ENCODE assay signal across 24 cellular contexts in genomic region chr11:18566406-18566805, GRCh38. TPM values are rescaled to one million over a fixed set of nuclear protein-coding genes. Genes with fewer than 3 reads are reported as not detected.
"Had no signal": no experiment of that assay in that cellular context is flagged by ENCODE, and none has a peak within 500 bp of the region (broad histone marks: within the 10 kb centered on the region; RNA-seq: fewer than 3 reads in every experiment).

No MANE protein-coding gene starts in this region.

- H3K4me3 ChIP-seq: coronary artery, gastrocnemius medialis, lung, prostate gland, right lobe of liver, spleen, testis, tibial nerve, upper lobe of right lung, vagina had no signal

- H3K9ac ChIP-seq: parathyroid adenoma had no signal

- H3K4me1 ChIP-seq: gastrocnemius medialis, parathyroid adenoma, prostate gland, right lobe of liver, spleen, testis, tibial nerve, upper lobe of right lung, vagina had no signal

- DNase-seq: effector CD8-positive, alpha-beta T cell; immature natural killer cell; left colon; left ventricle myocardium superior; mesendoderm; naive B cell; occipital lobe; right lobe of liver; spleen; stimulated activated CD4-positive, alpha-beta T cell treated with anti-CD3 and anti-CD28 coated beads, Interleukin-15, amount 100 ng/mL, for 24 hours; stimulated activated CD4-positive, alpha-beta T cell treated with anti-CD3 and anti-CD28 coated beads, Interleukin-1b, Interleukin-23, amount 100 ng/mL, for 48 hours; stimulated activated CD4-positive, alpha-beta T cell treated with anti-CD3 and anti-CD28 coated beads, Interleukin-4, amount 100 ng/mL, for 24 hours; testis; upper lobe of right lung had no signal

- ATAC-seq: left colon; left ventricle myocardium superior; right lobe of liver; stimulated activated memory B cell treated with anti-CD40 and anti-IgM and Interleukin-4, amounts not matched to agents 10 μg/mL and 1 μg/mL and 100 μg/mL, for 72 hours; upper lobe of right lung had no signal

- H3K27me3 ChIP-seq: gastrocnemius medialis, right lobe of liver, spleen, testis, tibial nerve, upper lobe of right lung, vagina had no signal

- H3K27ac ChIP-seq: coronary artery, parathyroid adenoma, prostate gland, right lobe of liver, spleen, testis, tibial nerve, upper lobe of right lung, vagina had no signal

- H2AFZ ChIP-seq: parathyroid adenoma had no signal

- H3K9me3 ChIP-seq: gastrocnemius medialis, prostate gland, right lobe of liver, spleen, testis, tibial nerve, upper lobe of right lung, vagina had no signal

- H3K36me3 ChIP-seq: prostate gland had no signal

RNA-seq across cellular contexts. Expression of gene MISFA, which starts 33.2 kb away (rescaled TPM):
- total RNA-seq: renal cortical epithelial cell, skeletal muscle tissue, vagina had no signal
